In genomic region chr7:80699030-80699638, GRCh38 we compare ENCODE assay signal across 1 cellular context.
TF ChIP-seq lines count a peak whose summit lies in the region.

No MANE protein-coding gene starts in this region.

TF ChIP-seq in endothelial cell of umbilical vein, 7 proteins besides CTCF, POLR2A, EP300 and RAD21 (continued from another document):
- TF ChIP-seq MAX (IDR thresholded peaks at IDR 0.05; ENCODE audit: insufficient read depth, insufficient read length): no peak
- TF ChIP-seq MYC (IDR thresholded peaks at IDR 0.05; ENCODE audit: low read depth, low read length): no peak
- no peak for TF ChIP-seq FOS (IDR thresholded peaks at IDR 0.05; ENCODE audit: borderline replicate concordance, insufficient read depth, low read length)
TF ChIP-seq in endothelial cell of umbilical vein: peak in this region for 0.
